In the genomic region with DNA sequence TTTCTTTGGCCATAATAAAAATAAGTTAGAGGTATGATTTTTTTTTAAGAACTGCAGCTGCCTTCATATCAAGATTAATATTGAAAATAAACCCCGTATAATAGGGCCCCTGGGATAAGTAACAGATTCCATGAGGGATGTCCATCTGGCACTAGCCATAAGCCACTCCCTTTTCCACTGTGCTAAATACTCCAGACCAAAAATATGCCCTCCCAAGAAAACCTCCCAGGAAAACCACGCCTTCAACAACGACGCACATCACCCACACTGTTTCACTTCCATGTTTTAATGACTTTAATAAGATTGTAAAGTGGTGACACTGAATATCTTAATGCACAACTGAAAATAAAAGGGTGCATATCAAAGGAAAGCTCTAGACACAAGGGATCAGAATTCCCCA, we compare ENCODE assay signal across 19 cellular contexts.
DNase-seq lines count a peak whose midpoint lies in the region; ATAC-seq, FAIRE-seq and TF ChIP-seq lines count a peak whose summit lies in the region.
"Had no signal": no experiment of that assay in that cellular context is flagged by ENCODE, and none has a peak within 500 bp of the region (broad histone marks: within the 10 kb centered on the region; RNA-seq: fewer than 3 reads in every experiment).

No MANE protein-coding gene starts in this region.

- no peak for TF ChIP-seq RAD21 in HepG2 (CRISPR knock-in tag; IDR thresholded peaks at IDR 0.05)

- DNase-seq in DMS 273 treated with DMSO at 0.1 percent for 48 hours (lab: John Stamatoyannopoulos, UW) (peak; percentile 80), NCI-H2171 treated with DMSO at 0.1 percent for 48 hours (lab: John Stamatoyannopoulos, UW) (peak; percentile 81), NCI-H82 treated with DMSO at 0.1 percent for 48 hours (lab: John Stamatoyannopoulos, UW; ENCODE audit: unreplicated experiment) (peak; percentile 81), Kasumi-1 (lab: John Stamatoyannopoulos, UW) (no peak), HepG2 (ENCODE audit: low spot score) (no peak), tibial artery (no peak)
- DNase-seq: ACHN; BE2C; C1 segment of cervical spinal cord; CD4-positive, CD25-positive, alpha-beta regulatory T cell; CD8-positive, alpha-beta memory T cell; COR-L47; DMS53; DND-41; EL; H9 had no signal

- H3K4me3 ChIP-seq in HepG2 (replicated peaks in 1 of 3; ENCODE audit: insufficient read depth in 1 of 3, low read depth in 2 of 3, low read length in 3 of 3) (no peak overlapping the region), tibial artery (no peak overlapping the region)
- H3K4me3 ChIP-seq: GM12878 had no signal

- no TSS peak for BruUV-seq in HepG2 (replicated peaks; lab: Mats Ljungman, UMichigan)

- CTCF ChIA-PET in HepG2 (lab: Yijun Ruan, JAX; ENCODE audit: low intra/inter-chr PET ratio, low total read pairs), result no interaction called here

- WGBS in HepG2 (ENCODE audit: low lambda C conversion rate), result 98% methylated on average over 4 of the region's 4 CpGs

- H4K20me1 ChIP-seq in HepG2 (ENCODE audit: insufficient read depth, low read length), result no peaks in the 10 kb centered on the region

- H3K4me1 ChIP-seq in HepG2 (ENCODE audit: insufficient read depth, low read length) (peaks cover 52% of the 10 kb centered on the region), tibial artery (no peaks in the 10 kb centered on the region)
- H3K4me1 ChIP-seq: BE2C had no signal

- H3K36me3 ChIP-seq in HepG2 (replicated peaks in 1 of 2; ENCODE audit: control insufficient read depth in 1 of 2, insufficient read depth in 2 of 2, low read length in 2 of 2), result peaks cover 1 to 17% of the 10 kb centered on the region in 2 experiments; a peak in 4 of 5 replicates
- no peaks in the 10 kb centered on the region for H3K36me3 ChIP-seq in tibial artery
- H3K36me3 ChIP-seq: BE2C had no signal

- peaks cover 94% of the 10 kb centered on the region for H3K79me2 ChIP-seq in HepG2 (ENCODE audit: insufficient read depth, low read length)

- POLR2A ChIA-PET in HepG2 (lab: Yijun Ruan, JAX), result no interaction called here

- TF ChIP-seq CTCF in HepG2 (CRISPR knock-in tag; IDR thresholded peaks at IDR 0.05) (no peak), tibial artery (IDR thresholded peaks at IDR 0.05) (no peak)

- in situ Hi-C loops in HepG2 (cut with HindIII; ENCODE audit: extremely low pct_ligation_motif_present, low pct_unique_long_range_greater_than_20kb), result no loop called here

- H2AFZ ChIP-seq in HepG2 (ENCODE audit: low read length), result no peak overlapping the region

- intact Hi-C loops in HepG2 (cut with micrococcal nuclease; ENCODE audit: unreplicated experiment), result no loop called here
- intact Hi-C loops in tibial artery (cut with DNase I; ENCODE audit: low total_unique reads), result no loop called here

- no peak for ATAC-seq in HepG2

- no peak for TF ChIP-seq POLR2A in HepG2 (IDR thresholded peaks at IDR 0.05; ENCODE audit: insufficient read depth in 1 of 2, low read depth in 2 of 2, low read length in 2 of 2)

- no peak overlapping the region for H3K9ac ChIP-seq in HepG2 (ENCODE audit: insufficient read depth, low read depth, low read length)

- H3K4me2 ChIP-seq in HepG2 (ENCODE audit: low read depth, low read length), result no peak overlapping the region

- no peak for TF ChIP-seq EP300 in HepG2 (IDR thresholded peaks at IDR 0.05; ENCODE audit: low read depth in 2 of 2, low read length in 2 of 2)
- no peak for TF ChIP-seq EP300 in HepG2 (CRISPR knock-in tag; IDR thresholded peaks at IDR 0.05; ENCODE audit: borderline replicate concordance)

- no peak for FAIRE-seq in HepG2 (lab: Jason Lieb, UNC)
- FAIRE-seq: A204.1, GM12878, H1 had no signal

- H3K27me3 ChIP-seq in HepG2 (ENCODE audit: control insufficient read depth in 1 of 2, insufficient read depth in 2 of 2, low read length in 2 of 2) (no peaks in the 10 kb centered on the region), tibial artery (no peaks in the 10 kb centered on the region)
- H3K27me3 ChIP-seq: BE2C had no signal

- no peak overlapping the region for H3K27ac ChIP-seq in HepG2 (ENCODE audit: extremely low read length, insufficient read depth, low read length)
- H3K27ac ChIP-seq in tibial artery, result no peak overlapping the region

- H3K9me3 ChIP-seq in HepG2 (ENCODE audit: low read length) (no peaks in the 10 kb centered on the region), tibial artery (no peaks in the 10 kb centered on the region)
- H3K9me3 ChIP-seq: BE2C had no signal

TF ChIP-seq in HepG2, 621 proteins besides CTCF, POLR2A, EP300 and RAD21:
- no peak for TF ChIP-seq ZNF616 (CRISPR knock-in tag; IDR thresholded peaks at IDR 0.05; ENCODE audit: low read depth)
- no peak for TF ChIP-seq TAF1 (CRISPR knock-in tag; IDR thresholded peaks at IDR 0.05)
TF ChIP-seq in HepG2: peak in this region for 0.

Comparison
In these comparisons a context has a peak if more than half of its experiments do, and no peak if none do; other contexts are left out.
1. DNase-seq: peak in DMS 273 treated with DMSO at 0.1 percent for 48 hours (single experiment), NCI-H2171 treated with DMSO at 0.1 percent for 48 hours (single experiment) and NCI-H82 treated with DMSO at 0.1 percent for 48 hours (single experiment); none in Kasumi-1 (0 of 2), HepG2 (single experiment) and tibial artery (0 of 2).